1 cellular context compared by ENCODE assay signal in genomic region chr2:108988796-108989713, GRCh38.
A peak's percentile ranks its signal among the peaks of the same experiment; 100 is the strongest.
TF ChIP-seq lines count a peak whose summit lies in the region.

Gene EDAR (minus strand): TSS chr2:108989220. CDS start chr2:108931014, 58,206 bp downstream.

TF ChIP-seq in HepG2, 621 proteins besides CTCF, POLR2A, EP300 and RAD21 (continued from another document):
- TF ChIP-seq ZBTB37 (CRISPR knock-in tag; IDR thresholded peaks at IDR 0.05) (no peak), ZNF460 (CRISPR knock-in tag; IDR thresholded peaks at IDR 0.05; ENCODE audit: borderline replicate concordance) (no peak), ARNTL (CRISPR knock-in tag; IDR thresholded peaks at IDR 0.05) (no peak), TSC22D2 (CRISPR knock-in tag; IDR thresholded peaks at IDR 0.05; ENCODE audit: borderline replicate concordance) (0 out of 2 replicates have a peak, but pooled peaks have one; percentile 14), LCORL (IDR thresholded peaks at IDR 0.05) (no peak), LCORL (CRISPR knock-in tag; IDR thresholded peaks at IDR 0.05) (peak; percentile 61; the same call in 1 of the 2 replicates), KLF12 (CRISPR knock-in tag; IDR thresholded peaks at IDR 0.05; ENCODE audit: borderline replicate concordance) (no peak), ZNF782 (CRISPR knock-in tag; IDR thresholded peaks at IDR 0.05; ENCODE audit: borderline replicate concordance) (no peak), SALL1 (CRISPR knock-in tag; IDR thresholded peaks at IDR 0.05) (peak; percentile 60; the same call in 1 of the 2 replicates), DR1 (CRISPR knock-in tag; IDR thresholded peaks at IDR 0.05) (no peak), RARG (CRISPR knock-in tag; IDR thresholded peaks at IDR 0.05; ENCODE audit: low read depth) (no peak), ERF (CRISPR knock-in tag; IDR thresholded peaks at IDR 0.05) (no peak), ZFP90 (CRISPR knock-in tag; IDR thresholded peaks at IDR 0.05; ENCODE audit: borderline replicate concordance) (no peak), ZNF607 (CRISPR knock-in tag; IDR thresholded peaks at IDR 0.05; ENCODE audit: borderline replicate concordance) (no peak), ZBTB26 (CRISPR knock-in tag; IDR thresholded peaks at IDR 0.05; ENCODE audit: borderline replicate concordance) (no peak), ZNF589 (CRISPR knock-in tag; conservative IDR thresholded peaks at IDR 0.05) (no peak), KDM2A (CRISPR knock-in tag; IDR thresholded peaks at IDR 0.05; ENCODE audit: borderline replicate concordance, low read depth) (peak; percentile 23; the same call in 1 of the 2 replicates), MBNL3 (CRISPR knock-in tag; conservative IDR thresholded peaks at IDR 0.05) (no peak), ZNF7 (CRISPR knock-in tag; IDR thresholded peaks at IDR 0.05) (no peak), KLF6 (CRISPR knock-in tag; IDR thresholded peaks at IDR 0.05) (no peak), ZNF382 (CRISPR knock-in tag; IDR thresholded peaks at IDR 0.05; ENCODE audit: borderline replicate concordance) (no peak), ZNF724P (CRISPR knock-in tag; IDR thresholded peaks at IDR 0.05; ENCODE audit: borderline replicate concordance) (no peak), MAFF (IDR thresholded peaks at IDR 0.05; ENCODE audit: low read depth, low read length) (no peak), ZFP82 (CRISPR knock-in tag; IDR thresholded peaks at IDR 0.05; ENCODE audit: borderline replicate concordance) (no peak), ZNF441 (CRISPR knock-in tag; IDR thresholded peaks at IDR 0.05; ENCODE audit: borderline replicate concordance) (no peak), KDM6A (CRISPR knock-in tag; IDR thresholded peaks at IDR 0.05; ENCODE audit: low read depth) (no peak), ZSCAN31 (CRISPR knock-in tag; IDR thresholded peaks at IDR 0.05; ENCODE audit: low read depth) (0 out of 2 replicates have a peak, but pooled peaks have one; percentile 19), ZBED4 (CRISPR knock-in tag; IDR thresholded peaks at IDR 0.05; ENCODE audit: borderline replicate concordance) (no peak), ZNF687 (CRISPR knock-in tag; IDR thresholded peaks at IDR 0.05) (peak; percentile 29), GMEB1 (CRISPR knock-in tag; IDR thresholded peaks at IDR 0.05; ENCODE audit: borderline replicate concordance) (0 out of 2 replicates have a peak, but pooled peaks have one; percentile 23), TEF (CRISPR knock-in tag; IDR thresholded peaks at IDR 0.05) (no peak), SMC3 (IDR thresholded peaks at IDR 0.05; ENCODE audit: low read length) (peak; percentile 46), HMG20A (CRISPR knock-in tag; IDR thresholded peaks at IDR 0.05; ENCODE audit: borderline replicate concordance) (no peak), ZNF274 (CRISPR knock-in tag; IDR thresholded peaks at IDR 0.05) (0 out of 2 replicates have a peak, but pooled peaks have one; percentile 64), FUBP1 (CRISPR knock-in tag; IDR thresholded peaks at IDR 0.05; ENCODE audit: borderline replicate concordance) (no peak), ZBTB20 (CRISPR knock-in tag; IDR thresholded peaks at IDR 0.05; ENCODE audit: borderline replicate concordance, low read depth) (0 out of 2 replicates have a peak, but pooled peaks have one; percentile 35), ZNF629 (CRISPR knock-in tag; conservative IDR thresholded peaks at IDR 0.05) (no peak), HIC2 (CRISPR knock-in tag; IDR thresholded peaks at IDR 0.05; ENCODE audit: low read depth) (peak; percentile 58; the same call in 1 of the 2 replicates), GFI1 (CRISPR knock-in tag; IDR thresholded peaks at IDR 0.05; ENCODE audit: borderline replicate concordance) (no peak; the same call in 1 of the 2 replicates), PBX2 (CRISPR knock-in tag; IDR thresholded peaks at IDR 0.05) (no peak)
